In the genomic region with DNA sequence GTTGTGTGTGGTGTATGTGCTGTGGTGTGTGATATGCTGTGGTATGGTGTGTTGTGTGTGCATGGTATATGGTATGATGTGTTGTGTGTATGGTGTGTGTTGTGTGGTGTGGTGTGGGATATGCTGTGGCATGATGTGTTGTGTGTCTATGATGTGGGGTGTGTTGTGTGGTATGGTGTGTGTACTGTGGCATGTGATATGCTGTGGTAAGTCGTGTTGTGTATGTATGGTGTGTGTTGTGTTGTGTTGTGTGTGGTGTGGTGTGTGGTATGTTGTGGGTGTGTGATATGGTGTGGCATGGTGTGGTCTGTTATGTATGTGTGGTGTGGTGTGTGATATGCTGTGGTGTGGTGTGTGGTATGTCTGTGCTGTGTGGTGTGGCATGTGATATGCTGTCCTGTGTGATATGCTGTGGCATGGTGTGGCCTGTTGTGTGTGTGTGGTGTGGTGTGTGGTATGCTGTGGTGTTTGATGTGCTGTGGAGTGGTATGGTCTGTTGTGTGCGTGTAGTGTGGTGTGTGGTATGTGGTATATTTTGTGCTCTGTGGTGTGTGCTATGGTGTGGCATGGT, we compare ENCODE assay signal across 25 cellular contexts.
"Had no signal": no experiment of that assay in that cellular context is flagged by ENCODE, and none has a peak within 500 bp of the region (broad histone marks: within the 10 kb centered on the region; RNA-seq: fewer than 3 reads in every experiment).

No MANE protein-coding gene starts in this region.

- FAIRE-seq: astrocyte, TTC549 had no signal

- DNase-seq: activated CD4-positive, alpha-beta T cell treated with anti-CD3 and anti-CD28 coated beads for 36 hours; activated CD4-positive, alpha-beta T cell treated with anti-CD3 and anti-CD28 coated beads, Interleukin-2, amount 10 ng/mL, durations not matched to agents 7 days and 5 days; activated CD4-positive, alpha-beta T cell treated with anti-CD3 and anti-CD28 coated beads, Interleukin-2, amount 50 U/mL, for 48 hours; activated CD8-positive, alpha-beta T cell treated with anti-CD3 and anti-CD28 coated beads, Interleukin-2, amount 10 ng/mL, durations not matched to agents 7 days and 5 days; activated gamma-delta T cell treated with Interleukin-2 at 50 U/mL for 16 hours; activated naive CD4-positive, alpha-beta T cell treated with anti-CD3 and anti-CD28 coated beads for 36 hours; activated T-cell treated with anti-CD3 and anti-CD28 coated beads, Interleukin-2, amount 50 U/mL, for 24 hours; adrenal gland; body of pancreas; NCI-H1105; NCI-H1417 treated with DMSO at 0.1 percent for 48 hours; NCI-H187 treated with DMSO at 0.1 percent for 48 hours; NCI-H2081; NCI-H226; NCI-H524 treated with DMSO at 0.1 percent for 48 hours; NK-92 treated with Interleukin-12 subunit alpha and Interleukin-12 subunit beta, amount 100 ng/mL, for 24 hours; PC-3; Peyer's patch; RPMI8226; SHP77 treated with DMSO at 0.1 percent for 48 hours; SK-N-SH had no signal

- H3K9ac ChIP-seq: SK-N-SH had no signal

- H3K4me3 ChIP-seq: adrenal gland, body of pancreas, breast epithelium, Peyer's patch, SJSA1 had no signal

- H3K27ac ChIP-seq: adrenal gland, body of pancreas, breast epithelium, Peyer's patch, SJSA1 had no signal

- H3K36me3 ChIP-seq: adrenal gland, breast epithelium, Peyer's patch, SJSA1 had no signal

- H3K4me2 ChIP-seq: SK-N-SH had no signal

- H3K27me3 ChIP-seq: adrenal gland, body of pancreas, Peyer's patch, SJSA1 had no signal

- H3K9me3 ChIP-seq: adrenal gland, body of pancreas, breast epithelium, Peyer's patch, SJSA1, SK-N-SH had no signal

- H3K4me1 ChIP-seq: adrenal gland, body of pancreas, breast epithelium, Peyer's patch, SJSA1 had no signal

- ATAC-seq: activated CD4-positive, alpha-beta T cell treated with anti-CD3 and anti-CD28 coated beads for 36 hours; activated CD8-positive, alpha-beta T cell treated with anti-CD3 and anti-CD28 coated beads, Interleukin-2, amount 10 ng/mL, durations not matched to agents 7 days and 5 days; body of pancreas; PC-3 had no signal
